Comparison of ENCODE assay signal across 6 cellular contexts in genomic region chr15:85264614-85265190, GRCh38.
A peak's percentile ranks its signal among the peaks of the same experiment; 100 is the strongest.
DNase-seq lines count a peak whose midpoint lies in the region; TF ChIP-seq lines count a peak whose summit lies in the region.
"Not testable (repeated sequence)": the region's sequence is repeated elsewhere in the genome, so short reads cannot be mapped to it uniquely, and the experiment has no call there.

No MANE protein-coding gene starts in this region.

- H3K36me3 Mint-ChIP-seq in activated CD4-positive, alpha-beta T cell treated with anti-CD3 and anti-CD28 coated beads, Interleukin-2, amount 10 ng/mL, durations not matched to agents 24 days and 14 days (ENCODE audit: low read depth): not testable (repeated sequence)

- not testable (repeated sequence) for H3K36me3 ChIP-seq in spleen

- not testable (repeated sequence) for H3K27me3 ChIP-seq in spleen (replicated peaks in 1 of 7)

- H3K27me3 Mint-ChIP-seq in activated CD4-positive, alpha-beta T cell treated with anti-CD3 and anti-CD28 coated beads, Interleukin-2, amount 10 ng/mL, durations not matched to agents 24 days and 14 days: not testable (repeated sequence)

- H3K27ac ChIP-seq in spleen: not testable (repeated sequence)

- not testable (repeated sequence) for H3K9me3 Mint-ChIP-seq in activated CD4-positive, alpha-beta T cell treated with anti-CD3 and anti-CD28 coated beads, Interleukin-2, amount 10 ng/mL, durations not matched to agents 24 days and 14 days

- not testable (repeated sequence) for TF ChIP-seq CTCF in spleen (IDR thresholded peaks at IDR 0.05 in 8 of 11, conservative IDR thresholded peaks at IDR 0.05 in 3 of 11)

- 64 to 87% (median 85%) methylated on average over 9 to 14 of the region's 14 CpGs for WGBS in spleen, 5 donors

- not testable (repeated sequence) for H3K27ac Mint-ChIP-seq in activated CD4-positive, alpha-beta T cell treated with anti-CD3 and anti-CD28 coated beads, Interleukin-2, amount 10 ng/mL, durations not matched to agents 24 days and 14 days

- H3K4me1 Mint-ChIP-seq in activated CD4-positive, alpha-beta T cell treated with anti-CD3 and anti-CD28 coated beads, Interleukin-2, amount 10 ng/mL, durations not matched to agents 24 days and 14 days: not testable (repeated sequence)

- H3K9me3 ChIP-seq in spleen: not testable (repeated sequence)

- TF ChIP-seq POLR2A in spleen (IDR thresholded peaks at IDR 0.05): not testable (repeated sequence)

- H3K4me3 Mint-ChIP-seq in activated CD4-positive, alpha-beta T cell treated with anti-CD3 and anti-CD28 coated beads, Interleukin-2, amount 10 ng/mL, durations not matched to agents 24 days and 14 days: not testable (repeated sequence)

- H3K4me3 ChIP-seq in spleen: not testable (repeated sequence)

- DNase-seq in RPMI8226 (peak; percentile 8), cardiac septum (ENCODE audit: low spot score) (peak; percentile 67), mesenteric fat pad (ENCODE audit: low spot score) (peak; percentile 83), posterior vena cava (ENCODE audit: low spot score) (peak; percentile 53), spleen (peak; percentile 67)
- peak; percentile 53 for DNase-seq in activated CD4-positive, alpha-beta T cell treated with anti-CD3 and anti-CD28 coated beads, Interleukin-2, amount 10 ng/mL, durations not matched to agents 24 days and 14 days

- intact Hi-C loops in activated CD4-positive, alpha-beta T cell treated with anti-CD3 and anti-CD28 coated beads, Interleukin-2, amount 10 ng/mL, durations not matched to agents 24 days and 14 days (cut with micrococcal nuclease); cardiac septum (cut with DNase I); posterior vena cava (cut with DNase I); spleen (cut with DNase I; ENCODE audit: low total_unique reads): not testable (repeated sequence)

- not testable (repeated sequence) for H3K4me1 ChIP-seq in spleen

Comparison
In these comparisons a context has a peak if more than half of its experiments do, and no peak if none do; other contexts are left out.
1. DNase-seq: peak in every context shown above with its lines; median percentile 83 in mesenteric fat pad; 67 in cardiac septum; 67 in spleen; 53 in activated CD4-positive, alpha-beta T cell treated with anti-CD3 and anti-CD28 coated beads, Interleukin-2, amount 10 ng/mL, durations not matched to agents 24 days and 14 days; 53 in posterior vena cava; 8 in RPMI8226.